ENCODE assay signal across 7 cellular contexts in genomic region chr19:35000338-35000646, GRCh38.
DNase-seq lines count a peak whose midpoint lies in the region; ATAC-seq, FAIRE-seq and TF ChIP-seq lines count a peak whose summit lies in the region.

No MANE protein-coding gene starts in this region.

- DNase-seq in H54 (ENCODE audit: insufficient read length, low spot score) (no peak), GM13976 (ENCODE audit: low spot score) (no peak), NCI-H2081 (lab: John Stamatoyannopoulos, UW) (no peak)

- H3K27me3 ChIP-seq in iPS-18a (ENCODE audit: control insufficient read depth, insufficient read depth, low read length) (no peaks in the 10 kb centered on the region), stomach smooth muscle (ENCODE audit: control insufficient read depth in 1 of 2, insufficient read depth in 2 of 2, low read length in 2 of 2) (no peaks in the 10 kb centered on the region)

- TF ChIP-seq POLR2A in H54 (IDR thresholded peaks at IDR 0.05; ENCODE audit: low read depth, low read length): peak; percentile 67; the same call in 1 of the 2 replicates

- H3K9ac ChIP-seq in iPS-18a (ENCODE audit: low read length) (peak overlapping the region; percentile 86), stomach smooth muscle (ENCODE audit: low read length in 2 of 2) (peak overlapping the region in 1 of 2 donors; percentile 91)

- no peak overlapping the region for H3K27ac ChIP-seq in iPS-18a (ENCODE audit: low read length)
- H3K27ac ChIP-seq in stomach smooth muscle (ENCODE audit: low read length): peak overlapping the region; percentile 98

- H3K9me3 ChIP-seq in iPS-18a (ENCODE audit: control insufficient read depth, low read depth, low read length): no peaks in the 10 kb centered on the region
- no peaks in the 10 kb centered on the region for H3K9me3 ChIP-seq in stomach smooth muscle (ENCODE audit: control insufficient read depth in 2 of 2, low read length in 2 of 2)

- peak overlapping the region; percentile 78 for H3K4me3 ChIP-seq in WI38 (ENCODE audit: low read depth, low read length)
- peak overlapping the region; percentile 85 for H3K4me3 ChIP-seq in iPS-18a (ENCODE audit: low read length)
- peak overlapping the region in 1 of 2 donors; percentile 81 for H3K4me3 ChIP-seq in stomach smooth muscle (ENCODE audit: low read length in 2 of 2)

- TF ChIP-seq CTCF in WI38 (IDR thresholded peaks at IDR 0.05; ENCODE audit: low read depth, low read length): no peak
- TF ChIP-seq CTCF in GM13976 (IDR thresholded peaks at IDR 0.05; ENCODE audit: borderline replicate concordance, control extremely low read depth, extremely low read depth, insufficient read depth, missing control alignments): no peak

- in situ Hi-C loops in GM13976 (cut with MboI; ENCODE audit: low sequenced_read_pairs, unreplicated experiment): no loop called here

- FAIRE-seq in H54 (lab: Jason Lieb, UNC): no peak

- H3K4me1 ChIP-seq in iPS-18a (ENCODE audit: control insufficient read depth, low read depth, low read length): peaks cover 15% of the 10 kb centered on the region
- peaks cover 38% of the 10 kb centered on the region for H3K4me1 ChIP-seq in stomach smooth muscle (ENCODE audit: control insufficient read depth, insufficient read depth, low read length)

- H3K36me3 ChIP-seq in iPS-18a (ENCODE audit: control insufficient read depth, low read depth, low read length) (peaks cover 12% of the 10 kb centered on the region), stomach smooth muscle (ENCODE audit: control insufficient read depth in 2 of 2, insufficient read depth in 2 of 2, low read length in 2 of 2) (no peaks in the 10 kb centered on the region)

- no peak for ATAC-seq in GM21528 (IDR thresholded peaks at IDR 0.05; ENCODE audit: low FRiP score, unreplicated experiment)
